In the genomic region with DNA sequence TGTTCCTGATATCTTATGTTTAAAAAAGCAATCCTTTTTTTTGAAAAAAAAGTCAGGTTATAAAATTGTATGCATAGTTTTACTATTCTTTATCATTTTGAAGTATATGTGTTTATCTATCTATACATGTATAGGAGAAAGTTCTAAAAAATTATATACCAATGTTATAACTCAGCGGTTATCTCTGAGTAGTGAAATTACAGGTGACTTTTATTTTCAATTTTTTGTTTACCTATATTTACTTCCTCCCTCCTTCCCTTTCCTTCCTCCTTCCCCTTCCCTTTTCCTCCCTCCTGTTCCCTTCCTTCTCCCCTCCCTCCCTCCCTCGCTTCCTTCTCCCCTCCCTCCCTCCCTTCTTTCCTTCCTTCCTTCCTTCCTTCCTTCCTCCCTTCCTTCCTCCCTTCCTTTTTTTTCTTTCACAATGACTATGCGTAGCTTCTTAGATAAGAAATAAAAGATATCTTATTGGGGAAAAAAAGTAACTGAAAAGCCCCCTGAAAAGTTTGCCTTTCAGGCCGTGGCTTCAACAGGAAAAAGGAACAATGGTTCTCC, we compare ENCODE assay signal across 10 cellular contexts.
A peak's percentile ranks its signal among the peaks of the same experiment; 100 is the strongest.
DNase-seq lines count a peak whose midpoint lies in the region; ATAC-seq and TF ChIP-seq lines count a peak whose summit lies in the region.
"Had no signal": no experiment of that assay in that cellular context is flagged by ENCODE, and none has a peak within 500 bp of the region (broad histone marks: within the 10 kb centered on the region; RNA-seq: fewer than 3 reads in every experiment).

No MANE protein-coding gene starts in this region.

- H2AK5ac ChIP-seq in neuronal stem cell (ENCODE audit: low read depth, low read length), result no peak overlapping the region

- ATAC-seq in Panc1 (no peak), HG03342 (IDR thresholded peaks at IDR 0.05; ENCODE audit: unreplicated experiment) (no peak), HG03571 (IDR thresholded peaks at IDR 0.05; ENCODE audit: unreplicated experiment) (no peak)

- in situ Hi-C loops in Panc1 (cut with HindIII; ENCODE audit: low pct_unique_long_range_greater_than_20kb, low sequenced_read_pairs), result no loop called here

- POLR2A ChIA-PET in Panc1 (lab: Charles Lee), result interaction anchor here (0.9 kb wide), 1 partner anchor 414 kb away, joined by 10 read pairs; no protein-coding TSS in a partner anchor

- TF ChIP-seq EP300 in tibial nerve (IDR thresholded peaks at IDR 0.05), result no peak

- H3K27ac Mint-ChIP-seq in endothelial cell (ENCODE audit: unreplicated experiment), result peak overlapping the region; percentile 96
- no peak overlapping the region for H3K27ac Mint-ChIP-seq in activated naive CD4-positive, alpha-beta T cell treated with anti-CD3 and anti-CD28 coated beads, Interleukin-2, amount 10 ng/mL, durations not matched to agents 7 days and 5 days

- no CpG with 5 or more reads among the region's 4 CpGs for WGBS in neuronal stem cell (ENCODE audit: extremely low coverage in 2 of 2, insufficient read length in 2 of 2, insufficient replicate concordance in 1 of 2), 2 donors
- WGBS in tibial nerve, 2 donors, result 43 to 47% methylated on average over 4 of the region's 4 CpGs

- H2AFZ ChIP-seq in neuronal stem cell (ENCODE audit: low read length), result peak overlapping the region; percentile 71

- TF ChIP-seq CTCF in Panc1 (IDR thresholded peaks at IDR 0.05) (no peak), endothelial cell (IDR thresholded peaks at IDR 0.05; ENCODE audit: unreplicated experiment) (no peak), tibial nerve (IDR thresholded peaks at IDR 0.05) (no peak)

- no peak overlapping the region for H2BK12ac ChIP-seq in neuronal stem cell (ENCODE audit: low read length)

- no peak for DNase-seq in Panc1 (ENCODE audit: low read depth, low spot score)
- no peak for DNase-seq in endothelial cell (ENCODE audit: low spot score)
- no peak for DNase-seq in neuronal stem cell (ENCODE audit: low spot score)
- no peak for DNase-seq in tibial nerve (ENCODE audit: low spot score in 2 of 2)
- DNase-seq in activated naive CD4-positive, alpha-beta T cell treated with anti-CD3 and anti-CD28 coated beads, Interleukin-2, amount 10 ng/mL, durations not matched to agents 7 days and 5 days, result no peak
- DNase-seq: NCI-H1930; NCI-H774; stimulated activated CD4-positive, alpha-beta T cell treated with anti-CD3 and anti-CD28 coated beads, Interleukin-1b, Interleukin-23, amount 100 ng/mL, for 48 hours had no signal

- no peak overlapping the region for H2BK120ac ChIP-seq in neuronal stem cell (ENCODE audit: low read depth, low read length)

- H3K4me3 ChIP-seq in Panc1 (ENCODE audit: low read depth in 2 of 2, low read length in 2 of 2), result no peak overlapping the region
- H3K4me3 ChIP-seq in neuronal stem cell (ENCODE audit: low read length in 2 of 2), result no peak overlapping the region
- H3K4me3 ChIP-seq in tibial nerve, result peak overlapping the region in 1 of 4 donors; percentile 18

- no peak overlapping the region for H3K14ac ChIP-seq in neuronal stem cell (ENCODE audit: low read length)

- BruUV-seq in Panc1 (replicated peaks; lab: Mats Ljungman, UMichigan), result no TSS peak

- no peaks in the 10 kb centered on the region for H3K79me1 ChIP-seq in neuronal stem cell (ENCODE audit: low read depth, low read length)

- H3K9me3 ChIP-seq in Panc1 (ENCODE audit: control insufficient read depth, insufficient read depth, low read depth, low read length) (no peaks in the 10 kb centered on the region), neuronal stem cell (replicated peaks in 1 of 2; ENCODE audit: control insufficient read depth in 2 of 2, insufficient read depth in 1 of 2, low read depth in 1 of 2, low read length in 2 of 2) (no peaks in the 10 kb centered on the region), tibial nerve (no peaks in the 10 kb centered on the region)

- peaks cover 72% of the 10 kb centered on the region for H3K4me1 Mint-ChIP-seq in endothelial cell (ENCODE audit: unreplicated experiment)
- H3K4me1 Mint-ChIP-seq in activated naive CD4-positive, alpha-beta T cell treated with anti-CD3 and anti-CD28 coated beads, Interleukin-2, amount 10 ng/mL, durations not matched to agents 7 days and 5 days, result peaks cover 6% of the 10 kb centered on the region

- CTCF ChIA-PET in Panc1 (lab: Charles Lee), result interaction anchor here (1.5 kb wide), 1 partner anchor 289 kb away, joined by 9 read pairs; no protein-coding TSS in a partner anchor
- CTCF ChIA-PET in activated naive CD4-positive, alpha-beta T cell treated with anti-CD3 and anti-CD28 coated beads, Interleukin-2, amount 10 ng/mL, durations not matched to agents 7 days and 5 days (lab: Charles Lee), result interaction anchor here (0.9 to 11.8 kb wide), 4 partner anchors 8 to 420 kb away, joined by 3 to 159 read pairs (median 18); no protein-coding TSS in a partner anchor

- H3K4ac ChIP-seq in neuronal stem cell (ENCODE audit: low read length), result no peak overlapping the region

- no peak overlapping the region for H4K91ac ChIP-seq in neuronal stem cell (ENCODE audit: low read depth, low read length, poor library complexity)

- no peak overlapping the region for H3K23ac ChIP-seq in neuronal stem cell (ENCODE audit: low read depth, low read length, poor library complexity)

- no peak for TF ChIP-seq POLR2A in tibial nerve (IDR thresholded peaks at IDR 0.05)

- intact Hi-C loops in Panc1 (cut with micrococcal nuclease; ENCODE audit: unreplicated experiment), result loop anchor here (10.0 kb wide), 1 partner anchor 191 kb away; a partner anchor contains a TSS

- H3K36me3 Mint-ChIP-seq in endothelial cell (ENCODE audit: low read depth, unreplicated experiment), result peaks cover 30% of the 10 kb centered on the region
- H3K36me3 Mint-ChIP-seq in activated naive CD4-positive, alpha-beta T cell treated with anti-CD3 and anti-CD28 coated beads, Interleukin-2, amount 10 ng/mL, durations not matched to agents 7 days and 5 days, result no peaks in the 10 kb centered on the region

- no peak overlapping the region for H3K4me3 Mint-ChIP-seq in endothelial cell (ENCODE audit: unreplicated experiment)
- no peak overlapping the region for H3K4me3 Mint-ChIP-seq in activated naive CD4-positive, alpha-beta T cell treated with anti-CD3 and anti-CD28 coated beads, Interleukin-2, amount 10 ng/mL, durations not matched to agents 7 days and 5 days

- H3K27me3 ChIP-seq in Panc1 (ENCODE audit: control insufficient read depth, insufficient read depth, low read length) (no peaks in the 10 kb centered on the region), neuronal stem cell (ENCODE audit: control insufficient read depth in 3 of 3, insufficient read depth in 3 of 3, low read depth in 1 of 3, low read length in 3 of 3) (no peaks in the 10 kb centered on the region), tibial nerve (no peaks in the 10 kb centered on the region)

- no peak overlapping the region for H3K9ac ChIP-seq in neuronal stem cell (ENCODE audit: low read depth, low read length, poor library complexity)

- H2BK5ac ChIP-seq in neuronal stem cell (ENCODE audit: low read length), result no peak overlapping the region

- no peak overlapping the region for H4K8ac ChIP-seq in neuronal stem cell (ENCODE audit: low read depth, low read length)

- peaks cover 4% of the 10 kb centered on the region for H3K27me3 Mint-ChIP-seq in endothelial cell (ENCODE audit: unreplicated experiment)
- peaks cover 32% of the 10 kb centered on the region for H3K27me3 Mint-ChIP-seq in activated naive CD4-positive, alpha-beta T cell treated with anti-CD3 and anti-CD28 coated beads, Interleukin-2, amount 10 ng/mL, durations not matched to agents 7 days and 5 days

- H3K18ac ChIP-seq in neuronal stem cell (ENCODE audit: low read length), result no peak overlapping the region

- H3K9me3 Mint-ChIP-seq in endothelial cell (ENCODE audit: unreplicated experiment), result no peaks in the 10 kb centered on the region
- no peaks in the 10 kb centered on the region for H3K9me3 Mint-ChIP-seq in activated naive CD4-positive, alpha-beta T cell treated with anti-CD3 and anti-CD28 coated beads, Interleukin-2, amount 10 ng/mL, durations not matched to agents 7 days and 5 days

- no peaks in the 10 kb centered on the region for H3K36me3 ChIP-seq in Panc1 (ENCODE audit: control insufficient read depth, insufficient read depth, low read length)
- H3K36me3 ChIP-seq in neuronal stem cell (replicated peaks in 1 of 2; ENCODE audit: control insufficient read depth in 2 of 2, insufficient read depth in 2 of 2, low read length in 2 of 2), result no peaks in the 10 kb centered on the region
- no peaks in the 10 kb centered on the region for H3K36me3 ChIP-seq in tibial nerve

- H3K4me2 ChIP-seq in neuronal stem cell (ENCODE audit: insufficient read depth, low read length, poor library complexity, severe bottlenecking), result no peak overlapping the region

- peaks cover 37% of the 10 kb centered on the region for H3K4me1 ChIP-seq in Panc1 (ENCODE audit: control insufficient read depth, insufficient read depth, low read length)
- peaks cover 7% of the 10 kb centered on the region in 2 donors for H3K4me1 ChIP-seq in neuronal stem cell (ENCODE audit: control insufficient read depth in 2 of 2, insufficient read depth in 1 of 2, low read depth in 1 of 2, low read length in 2 of 2)
- H3K4me1 ChIP-seq in tibial nerve, result peaks cover 3 to 69% (median 21%) of the 10 kb centered on the region in 4 donors

- peak overlapping the region; percentile 94 for H3K27ac ChIP-seq in Panc1 (ENCODE audit: low read length)
- H3K27ac ChIP-seq in neuronal stem cell (replicated peaks; ENCODE audit: low read length), result no peak overlapping the region
- H3K27ac ChIP-seq in tibial nerve, result peak overlapping the region; percentile 5 to 88 (median 68)

- H2BK15ac ChIP-seq in neuronal stem cell (ENCODE audit: low read length), result no peak overlapping the region
